ENCODE assay signal across 8 cellular contexts in the genomic region with DNA sequence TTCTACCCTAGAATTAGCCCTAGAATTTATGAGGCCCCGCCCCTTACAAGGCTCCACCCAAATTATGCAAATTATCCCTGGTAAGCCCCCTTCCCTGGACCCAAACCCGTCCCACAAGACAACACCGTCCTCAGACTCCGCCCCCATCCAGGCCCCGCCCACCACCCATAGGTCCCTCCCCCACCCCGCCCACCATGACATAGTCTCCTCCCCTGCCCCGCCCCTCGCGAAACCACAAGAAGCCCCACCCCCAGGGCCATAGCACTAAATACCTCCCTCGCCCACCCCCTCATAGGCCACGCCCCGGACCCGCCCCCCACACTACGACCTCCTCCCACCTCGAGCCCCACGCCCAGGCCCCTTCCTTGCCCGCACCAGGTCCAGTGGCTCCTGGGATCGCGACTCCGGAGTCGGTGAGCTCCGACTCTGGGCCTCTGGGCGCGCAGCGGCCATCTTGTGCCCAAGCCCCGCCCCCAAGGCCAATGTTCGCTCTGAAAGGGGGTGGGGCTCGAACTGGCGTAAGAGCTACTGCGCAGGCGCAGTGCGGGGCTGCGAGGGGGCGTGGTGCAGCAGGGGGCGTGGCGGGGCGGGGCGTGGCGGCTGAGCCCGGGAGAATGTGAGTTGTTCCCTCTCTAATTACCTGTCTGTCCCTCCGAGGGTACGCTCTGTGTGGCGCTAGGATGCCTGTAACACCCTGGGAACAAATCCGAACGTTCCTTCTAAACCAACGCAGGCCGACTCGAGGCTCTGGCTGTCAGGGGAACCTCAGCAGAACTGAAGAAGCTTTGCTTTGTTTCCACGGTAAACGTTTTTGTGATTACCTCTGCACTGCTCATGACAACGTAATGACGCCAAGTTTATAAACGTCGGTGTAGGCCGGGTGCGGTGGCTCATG.
DNase-seq lines count a peak whose midpoint lies in the region; ATAC-seq, FAIRE-seq and TF ChIP-seq lines count a peak whose summit lies in the region.

A gene with protein sequence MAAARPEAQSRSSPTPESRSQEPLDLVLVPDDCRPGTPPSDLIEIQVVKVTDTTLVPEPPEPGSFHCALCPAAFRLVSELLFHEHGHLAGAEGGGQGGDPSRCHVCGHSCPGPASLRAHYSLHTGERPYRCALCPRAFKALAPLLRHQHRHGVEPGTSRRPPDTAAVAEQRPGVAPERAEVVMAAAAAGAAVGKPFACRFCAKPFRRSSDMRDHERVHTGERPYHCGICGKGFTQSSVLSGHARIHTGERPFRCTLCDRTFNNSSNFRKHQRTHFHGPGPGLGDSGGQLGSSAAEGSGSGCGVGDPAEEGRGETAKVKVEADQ (minus strand): TSS at position 458 of the 895 bp plus-strand sequence. CDS start 5 bp downstream, at position 453.

- H3K36me3 ChIP-seq in effector memory CD4-positive, alpha-beta T cell (ENCODE audit: control insufficient read depth, insufficient read depth, low read length), result peaks cover 4% of the 10 kb centered on the region

- no peaks in the 10 kb centered on the region for H3K36me3 Mint-ChIP-seq in memory B cell

- TF ChIP-seq POLR2A in GM18526 (IDR thresholded peaks at IDR 0.05; ENCODE audit: extremely low read depth, insufficient read length), result peak; percentile 89

- no peaks in the 10 kb centered on the region for H3K27me3 ChIP-seq in effector memory CD4-positive, alpha-beta T cell (replicated peaks; ENCODE audit: control insufficient read depth, insufficient read depth, low read length, poor library complexity, severe bottlenecking)

- H3K27ac Mint-ChIP-seq in memory B cell, result peak within 1 kb of the TSS; percentile 98

- no peaks in the 10 kb centered on the region for H3K27me3 Mint-ChIP-seq in memory B cell

- peak within 1 kb of the TSS; percentile 83 for H3K4me3 ChIP-seq in effector memory CD4-positive, alpha-beta T cell (ENCODE audit: insufficient read depth, low read depth, low read length, poor library complexity, severe bottlenecking)

- H3K4me1 ChIP-seq in effector memory CD4-positive, alpha-beta T cell (ENCODE audit: control insufficient read depth, insufficient read depth, low read length, poor library complexity, severe bottlenecking), result peaks cover 14% of the 10 kb centered on the region

- peak; percentile 89 for DNase-seq in HTR-8/SVneo (ENCODE audit: insufficient read length, low spot score)
- DNase-seq in NK-92 (lab: John Stamatoyannopoulos, UW; ENCODE audit: unreplicated experiment), result peak; percentile 62
- peak; percentile 83 to 87 for DNase-seq in activated CD8-positive, alpha-beta memory T cell treated with anti-CD3 and anti-CD28 coated beads for 4 hours (ENCODE audit: low read depth in 2 of 2)
- peak; percentile 87 to 93 (median 93) for DNase-seq in effector memory CD4-positive, alpha-beta T cell
- DNase-seq in memory B cell (ENCODE audit: low spot score in 2 of 2), result peak; percentile 95
- DNase-seq in stimulated activated CD4-positive, alpha-beta T cell treated with anti-CD3 and anti-CD28 coated beads, TNF-alpha, amount 100 ng/mL, for 4 hours (ENCODE audit: low read depth in 3 of 3), result peak; percentile 87 to 95 (median 94)

- FAIRE-seq in HTR-8/SVneo (lab: Jason Lieb, UNC), result peak; percentile 97

- H3K9me3 ChIP-seq in effector memory CD4-positive, alpha-beta T cell (ENCODE audit: control insufficient read depth, low read length), result no peaks in the 10 kb centered on the region

- peak within 1 kb of the TSS; percentile 99 for H3K4me3 Mint-ChIP-seq in memory B cell

- H3K9me3 Mint-ChIP-seq in memory B cell, result peaks cover 2% of the 10 kb centered on the region

- peak within 1 kb of the TSS; percentile 97 for H3K27ac ChIP-seq in effector memory CD4-positive, alpha-beta T cell (ENCODE audit: insufficient read depth, low read length, poor library complexity, severe bottlenecking)

- ATAC-seq in memory B cell (ENCODE audit: low read depth) (peak; percentile 75), GM18858 (IDR thresholded peaks at IDR 0.05; ENCODE audit: unreplicated experiment) (no peak)

- peaks cover 14% of the 10 kb centered on the region for H3K4me1 Mint-ChIP-seq in memory B cell
